Comparison of ENCODE assay signal across 9 cellular contexts in the genomic region with DNA sequence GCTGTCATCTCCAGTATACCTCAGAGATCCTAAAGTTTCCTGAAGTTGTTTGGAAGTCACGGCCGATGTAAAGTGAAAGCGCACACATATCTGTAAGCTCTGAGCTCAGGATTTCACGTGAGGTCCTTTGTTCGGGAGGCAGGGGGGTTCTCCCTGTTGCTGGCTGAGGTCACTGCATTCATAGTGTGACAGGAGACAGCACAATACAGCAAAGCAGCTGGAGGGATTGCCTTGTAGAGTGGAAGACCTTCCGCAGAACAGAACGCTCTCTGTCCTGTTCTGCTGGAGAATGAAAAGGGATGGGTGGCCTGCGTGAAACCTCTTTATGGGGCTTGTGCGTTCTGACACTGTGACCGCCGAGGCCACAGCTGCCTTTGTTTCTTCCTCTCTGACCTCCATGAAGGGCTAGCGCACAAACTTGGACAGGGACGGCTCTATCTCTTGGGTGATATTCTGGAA. TPM values are rescaled to one million over a fixed set of nuclear protein-coding genes. Genes with fewer than 3 reads are reported as not detected.
DNase-seq lines count a peak whose midpoint lies in the region; ATAC-seq, FAIRE-seq and TF ChIP-seq lines count a peak whose summit lies in the region.
"Had no signal": no experiment of that assay in that cellular context is flagged by ENCODE, and none has a peak within 500 bp of the region (broad histone marks: within the 10 kb centered on the region; RNA-seq: fewer than 3 reads in every experiment).

No MANE protein-coding gene starts in this region.

- 56% methylated on average over 13 of the region's 13 CpGs for WGBS in GM12878 (ENCODE audit: insufficient coverage, insufficient replicate concordance, low lambda C conversion rate, missing lambda C conversion rate)
- WGBS in suprapubic skin = 82% methylated on average over 13 of the region's 13 CpGs

- SMC1A ChIA-PET in GM12878 (lab: Charles Lee; ENCODE audit: uncharacterized antibody, unreplicated experiment) = interaction anchor here (0.8 to 4.2 kb wide), 13 partner anchors 9 to 56 kb away, joined by 3 to 47 read pairs (median 9); no protein-coding TSS in a partner anchor

- ATAC-seq in GM12878 = no peak

- CTCF ChIA-PET in GM12878 (lab: Yijun Ruan, JAX) = interaction anchor here (0.6 to 6.8 kb wide), 11 partner anchors 9 to 304 kb away, joined by 3 to 55 read pairs (median 4); no protein-coding TSS in a partner anchor

- no peaks in the 10 kb centered on the region for H3K36me3 ChIP-seq in GM12878 (ENCODE audit: control insufficient read depth in 2 of 2, insufficient read depth in 2 of 2, low read length in 1 of 2)
- no peaks in the 10 kb centered on the region for H3K36me3 ChIP-seq in suprapubic skin

- intact Hi-C loops in GM12878 (cut with micrococcal nuclease; ENCODE audit: unreplicated experiment) = no loop called here

- H3K9ac ChIP-seq in GM12878 (ENCODE audit: control insufficient read depth, insufficient read depth, low read length) = peak overlapping the region; percentile 61

- DNase-seq in SKM-1 treated with dmso at 0.1 percent for 144 hours (lab: John Stamatoyannopoulos, UW; ENCODE audit: unreplicated experiment) (peak; percentile 35), SKM-1 (lab: John Stamatoyannopoulos, UW; ENCODE audit: unreplicated experiment) (no peak), GM12878 (ENCODE audit: low read depth, low spot score) (no peak), medulla oblongata (ENCODE audit: extremely low spot score) (peak; percentile 71), suprapubic skin (ENCODE audit: low spot score in 2 of 2) (no peak), foreskin melanocyte (no peak), HCEC 1CT (no peak), SK-N-DZ (ENCODE audit: low spot score) (no peak)

- RAD21 ChIA-PET in GM12878 (lab: Charles Lee; ENCODE audit: unreplicated experiment) = interaction anchor here (1.0 to 6.6 kb wide), 8 partner anchors 9 to 134 kb away, joined by 3 to 92 read pairs (median 10); a partner anchor contains a TSS

- H3K27ac ChIP-seq in GM12878 (ENCODE audit: control insufficient read depth, insufficient read depth) = peak overlapping the region; percentile 81
- H3K27ac ChIP-seq in suprapubic skin = peak overlapping the region; percentile 67
- H3K27ac ChIP-seq: 22Rv1 had no signal

- TF ChIP-seq CTCF in GM12878 (IDR thresholded peaks at IDR 0.05 in 2 of 3, conservative IDR thresholded peaks at IDR 0.05 in 1 of 3; ENCODE audit: control insufficient read depth in 2 of 3, extremely low read depth in 1 of 3, insufficient read depth in 1 of 3, low read depth in 3 of 3, low read length in 3 of 3) (no peak), suprapubic skin (IDR thresholded peaks at IDR 0.05) (no peak)

- H3K9me3 ChIP-seq in GM12878 (replicated peaks; ENCODE audit: control insufficient read depth, insufficient read depth, low read length) (no peaks in the 10 kb centered on the region; the same call in 2 of the 3 replicates), suprapubic skin (no peaks in the 10 kb centered on the region)

- peak overlapping the region; percentile 83 for H3K4me2 ChIP-seq in GM12878 (ENCODE audit: control insufficient read depth, insufficient read depth)

- H3K4me3 ChIP-seq in GM12878 = peak overlapping the region; percentile 38; the same call in 1 of the 2 replicates
- no peak overlapping the region for H3K4me3 ChIP-seq in suprapubic skin

- TF ChIP-seq RAD21 in GM12878 (IDR thresholded peaks at IDR 0.05; ENCODE audit: insufficient read depth, low read depth, low read length) = no peak

- H3K27me3 ChIP-seq in GM12878 (replicated peaks in 1 of 2; ENCODE audit: control insufficient read depth in 2 of 2, insufficient read depth in 2 of 2, low read length in 1 of 2) (no peaks in the 10 kb centered on the region), suprapubic skin (no peaks in the 10 kb centered on the region)

- H4K20me1 ChIP-seq in GM12878 (ENCODE audit: control insufficient read depth, insufficient read depth) = no peaks in the 10 kb centered on the region

- H2AFZ ChIP-seq in GM12878 (ENCODE audit: control insufficient read depth, low read depth, low read length) = peak overlapping the region; percentile 68

- TF ChIP-seq POLR2A in GM12878 (IDR thresholded peaks at IDR 0.05; ENCODE audit: low read depth, low read length) (0 out of 2 replicates have a peak, but pooled peaks have one; percentile 24), suprapubic skin (IDR thresholded peaks at IDR 0.05) (no peak)

- BruUV-seq in GM12878 (replicated peaks; lab: Mats Ljungman, UMichigan) = no TSS peak

- TF ChIP-seq EP300 in GM12878 (IDR thresholded peaks at IDR 0.05; ENCODE audit: borderline replicate concordance in 1 of 2, control insufficient read depth in 1 of 2, low read depth in 2 of 2, low read length in 2 of 2) = no peak
- TF ChIP-seq EP300 in suprapubic skin (IDR thresholded peaks at IDR 0.05) = no peak

- FAIRE-seq in GM12878 (lab: Jason Lieb, UNC) = no peak

- in situ Hi-C loops in GM12878 (cut with MboI) = loop anchor here (5.0 kb wide), 1 partner anchor 82 kb away; no protein-coding TSS in a partner anchor

- POLR2A ChIA-PET in GM12878 (lab: Charles Lee) = interaction anchor here (0.6 to 6.9 kb wide), 8 partner anchors 8 to 45 kb away, joined by 3 to 108 read pairs (median 6); no protein-coding TSS in a partner anchor

- H3K79me2 ChIP-seq in GM12878 (ENCODE audit: control insufficient read depth, insufficient read depth, low read length) = no peaks in the 10 kb centered on the region

- H3K4me1 ChIP-seq in GM12878 (ENCODE audit: control insufficient read depth, insufficient read depth, low read length) (peaks cover 58% of the 10 kb centered on the region), suprapubic skin (peaks cover 28% of the 10 kb centered on the region)

TF ChIP-seq in GM12878, 131 proteins besides CTCF, POLR2A, EP300 and RAD21 (continues in another document):
- no peak for TF ChIP-seq RAD51 (IDR thresholded peaks at IDR 0.05)
- TF ChIP-seq ZNF207 (IDR thresholded peaks at IDR 0.05; ENCODE audit: borderline replicate concordance) = no peak
- TF ChIP-seq CHD4 (IDR thresholded peaks at IDR 0.05) = no peak
- TF ChIP-seq IKZF2 (IDR thresholded peaks at IDR 0.05) = 0 out of 4 replicates have a peak, but pooled peaks of 1 of the 2 experiments have one; percentile 14
- TF ChIP-seq ZSCAN29 (IDR thresholded peaks at IDR 0.05) = no peak
- no peak for TF ChIP-seq TAF1 (IDR thresholded peaks at IDR 0.05; ENCODE audit: borderline replicate concordance, low read depth, low read length)
- no peak for TF ChIP-seq TCF12 (IDR thresholded peaks at IDR 0.05; ENCODE audit: low read depth, low read length)
- peak; percentile 73 to 80 for TF ChIP-seq BHLHE40 (IDR thresholded peaks at IDR 0.05; ENCODE audit: borderline replicate concordance in 1 of 2, low read depth in 2 of 2, low read length in 1 of 2)
- TF ChIP-seq, protein P1, sequence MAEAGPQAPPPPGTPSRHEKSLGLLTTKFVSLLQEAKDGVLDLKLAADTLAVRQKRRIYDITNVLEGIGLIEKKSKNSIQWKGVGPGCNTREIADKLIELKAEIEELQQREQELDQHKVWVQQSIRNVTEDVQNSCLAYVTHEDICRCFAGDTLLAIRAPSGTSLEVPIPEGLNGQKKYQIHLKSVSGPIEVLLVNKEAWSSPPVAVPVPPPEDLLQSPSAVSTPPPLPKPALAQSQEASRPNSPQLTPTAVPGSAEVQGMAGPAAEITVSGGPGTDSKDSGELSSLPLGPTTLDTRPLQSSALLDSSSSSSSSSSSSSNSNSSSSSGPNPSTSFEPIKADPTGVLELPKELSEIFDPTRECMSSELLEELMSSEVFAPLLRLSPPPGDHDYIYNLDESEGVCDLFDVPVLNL (IDR thresholded peaks at IDR 0.05; ENCODE audit: low read depth, low read length) = no peak

RNA-seq across cellular contexts. Expression of a gene that starts 13.4 kb away (rescaled TPM):
- 0.67 and 1.0 TPM in 2 replicates for total RNA-seq in GM12878 (2013; cell fraction: nucleolus; rRNA removed)
- 0.45 and 0.65 TPM in 2 replicates for total RNA-seq in GM12878 (2014; rRNA removed)
- total RNA-seq in GM12878 (2014; rRNA removed; fragmentation: Illumina TruSeq; extraction: Trizol) = 0.67 and 0.88 TPM in 2 replicates
- 1.6 TPM in 2 replicates for total RNA-seq in GM12878 (2021)
- polyA plus RNA-seq in GM12878 (2011; ENCODE audit: low read depth) = 0.76 TPM
- polyA plus RNA-seq in GM12878 (2011; rRNA removed) = 2.4 and 3.5 TPM in 2 replicates
- 0.88 and 0.99 TPM in 2 replicates for polyA plus RNA-seq in GM12878 (2011; cell fraction: cytosol; rRNA removed)
- 0.90 and 1.3 TPM in 2 replicates for polyA plus RNA-seq in GM12878 (2011; cell fraction: nucleus; rRNA removed)
- 1.3 and 2.3 TPM in 2 replicates for polyA plus RNA-seq in GM12878 (2012)
- polyA plus RNA-seq in GM12878 (2014; fragmentation: Illumina TruSeq; extraction: Trizol) = 1.1 and 3.2 TPM in 2 replicates
- 1 to 10 TPM in 1 of 2 experiments, under 1 TPM in 1; 0.82 to 1.8 TPM for polyA plus RNA-seq in GM12878 (2014; fragmentation: Nextera tagmentation; extraction: Ambion mirVana)
- 0.71 and 0.85 TPM in 2 replicates for polyA plus RNA-seq in GM12878 (2014; rRNA removed)
- polyA plus RNA-seq in GM12878 (2016; fragmentation: Nextera tagmentation; extraction: Ambion mirVana) = under 1 TPM; 0.67 to 0.72 TPM
- 1.1 and 1.8 TPM in 2 replicates for polyA minus RNA-seq in GM12878 (2011; rRNA and poly(A)+ RNA removed)
- polyA minus RNA-seq in GM12878 (2011; cell fraction: cytosol; rRNA and poly(A)+ RNA removed) = 1.2 and 1.6 TPM in 2 replicates
- 0.85 and 1.1 TPM in 2 replicates for polyA minus RNA-seq in GM12878 (2011; cell fraction: nucleus; rRNA and poly(A)+ RNA removed)
- total RNA-seq in suprapubic skin = 10 to 100 TPM; 11.8 to 20.6 (median 16.9) TPM
- 13.6 and 22.3 TPM in 2 replicates for polyA plus RNA-seq in SK-N-DZ (2014; cell fraction: cytosol; rRNA removed)
- 8.4 and 12.0 TPM in 2 replicates for polyA plus RNA-seq in SK-N-DZ (2014; cell fraction: nucleus; rRNA removed)

RNA-seq across cellular contexts. Expression of a gene that starts 48.0 kb away (rescaled TPM):
- 63.2 and 66.0 TPM in 2 replicates for total RNA-seq in GM12878 (2013; cell fraction: nucleolus; rRNA removed)
- total RNA-seq in GM12878 (2014; rRNA removed) (4.7 and 5.6 TPM in 2 replicates), GM12878 (2014; rRNA removed; fragmentation: Illumina TruSeq; extraction: Trizol) (5.4 and 5.5 TPM in 2 replicates), GM12878 (2021) (5.8 and 6.1 TPM in 2 replicates), suprapubic skin (1 to 10 TPM; 1.0 to 4.0 (median 2.5) TPM)
- polyA plus RNA-seq in GM12878 (2011; ENCODE audit: low read depth) = 7.8 TPM
- polyA plus RNA-seq in GM12878 (2011; rRNA removed) (133 and 141 TPM in 2 replicates), GM12878 (2014; fragmentation: Illumina TruSeq; extraction: Trizol) (6.7 and 7.3 TPM in 2 replicates), GM12878 (2014; fragmentation: Nextera tagmentation; extraction: Ambion mirVana) (1 to 10 TPM; 2.0 to 3.7 TPM), GM12878 (2014; rRNA removed) (3.8 and 5.9 TPM in 2 replicates), GM12878 (2016; fragmentation: Nextera tagmentation; extraction: Ambion mirVana) (1 to 10 TPM; 4.1 to 4.2 TPM)
- polyA plus RNA-seq in GM12878 (2011; cell fraction: cytosol; rRNA removed) = 94.6 and 110 TPM in 2 replicates
- polyA plus RNA-seq in GM12878 (2011; cell fraction: nucleus; rRNA removed) = 35.5 and 39.0 TPM in 2 replicates
- 11.4 and 20.4 TPM in 2 replicates for polyA plus RNA-seq in GM12878 (2012)
- 135 and 152 TPM in 2 replicates for polyA minus RNA-seq in GM12878 (2011; rRNA and poly(A)+ RNA removed)
- 57.1 and 64.0 TPM in 2 replicates for polyA minus RNA-seq in GM12878 (2011; cell fraction: cytosol; rRNA and poly(A)+ RNA removed)
- 21.2 and 30.0 TPM in 2 replicates for polyA minus RNA-seq in GM12878 (2011; cell fraction: nucleus; rRNA and poly(A)+ RNA removed)
- polyA plus RNA-seq in SK-N-DZ (2014; cell fraction: cytosol; rRNA removed) = 0.06 and 0.23 TPM in 2 replicates
- polyA plus RNA-seq in SK-N-DZ (2014; cell fraction: nucleus; rRNA removed) = not detected in 2 replicates

Comparison
In these comparisons a context has a peak if more than half of its experiments do, and no peak if none do; other contexts are left out.
1. DNase-seq: peak in SKM-1 treated with dmso at 0.1 percent for 144 hours (single experiment) and medulla oblongata (single experiment); none in SKM-1 (single experiment), GM12878 (single experiment), suprapubic skin (0 of 2), foreskin melanocyte (single experiment), HCEC 1CT (single experiment) and SK-N-DZ (single experiment).
2. RNA of a gene that starts 13.4 kb away (total RNA-seq): 11.8 to 20.6 TPM in suprapubic skin; 0.45 to 1.6 TPM in GM12878; every median in the first group is over 4 times any median in the second.